40 cellular contexts compared by ENCODE assay signal in genomic region chr9:111433082-111433481, GRCh38.
"Had no signal": no experiment of that assay in that cellular context is flagged by ENCODE, and none has a peak within 500 bp of the region (broad histone marks: within the 10 kb centered on the region; RNA-seq: fewer than 3 reads in every experiment).

No MANE protein-coding gene starts in this region.

- H3K27me3 Mint-ChIP-seq: activated CD4-positive, alpha-beta memory T cell treated with anti-CD3 and anti-CD28 coated beads for 36 hours; activated CD4-positive, alpha-beta T cell treated with anti-CD3 and anti-CD28 coated beads for 36 hours; activated CD8-positive, alpha-beta T cell treated with anti-CD3 and anti-CD28 coated beads for 36 hours; activated naive CD8-positive, alpha-beta T cell treated with anti-CD3 and anti-CD28 coated beads for 36 hours; activated T-helper 17 cell treated with anti-CD3 and anti-CD28 coated beads, Interleukin-2, amount 50 U/mL, for 72 hours; central memory CD8-positive, alpha-beta T cell had no signal

- H3K9me3 ChIP-seq: adrenal gland, body of pancreas, breast epithelium had no signal

- H3K4me1 ChIP-seq: breast epithelium had no signal

- H3K4me3 ChIP-seq: adrenal gland, body of pancreas, breast epithelium had no signal

- H3K9me3 Mint-ChIP-seq: activated CD4-positive, alpha-beta memory T cell treated with anti-CD3 and anti-CD28 coated beads for 36 hours; activated CD8-positive, alpha-beta T cell treated with anti-CD3 and anti-CD28 coated beads for 36 hours; activated naive CD4-positive, alpha-beta T cell treated with anti-CD3 and anti-CD28 coated beads for 36 hours; activated naive CD4-positive, alpha-beta T cell treated with anti-CD3 and anti-CD28 coated beads, Interleukin-2, amount 50 U/mL, for 72 hours; activated naive CD8-positive, alpha-beta T cell treated with anti-CD3 and anti-CD28 coated beads for 36 hours; activated T-cell treated with anti-CD3 and anti-CD28 coated beads, Interleukin-2, amount 50 U/mL, for 4 hours; activated T-cell treated with anti-CD3 and anti-CD28 coated beads, Interleukin-2, amount 50 U/mL, for 72 hours; activated T-helper 1 cell treated with anti-CD3 and anti-CD28 coated beads, Interleukin-12 subunit alpha, Interleukin-12 subunit beta, Interleukin-2, Interleukin-4 antibody, amounts not matched to agents 30 ng/mL and 10 ng/mL and 1 ng/mL, durations not matched to agents 14 hours and 24 hours and 36 hours; activated T-helper 17 cell treated with anti-CD3 and anti-CD28 coated beads, Interleukin-2, amount 50 U/mL, for 72 hours; central memory CD8-positive, alpha-beta T cell; T-helper 1 cell treated with Interleukin-12 subunit alpha and Interleukin-12 subunit beta and Interleukin-4 antibody, amounts not matched to agents 30 μg/mL and 1 μg/mL, for 36 hours; T-helper 2 cell treated with Interferon-gamma antibody and Interleukin-4, amounts not matched to agents 5 μg/mL and 100 μg/mL, for 36 hours had no signal

- H3K27ac Mint-ChIP-seq: activated CD4-positive, alpha-beta memory T cell treated with anti-CD3 and anti-CD28 coated beads for 36 hours; activated CD4-positive, alpha-beta T cell treated with anti-CD3 and anti-CD28 coated beads for 36 hours; activated CD8-positive, alpha-beta T cell treated with anti-CD3 and anti-CD28 coated beads for 36 hours; activated naive CD4-positive, alpha-beta T cell treated with anti-CD3 and anti-CD28 coated beads for 36 hours; activated naive CD4-positive, alpha-beta T cell treated with anti-CD3 and anti-CD28 coated beads, Interleukin-2, amount 50 U/mL, for 72 hours; activated naive CD8-positive, alpha-beta T cell treated with anti-CD3 and anti-CD28 coated beads for 36 hours; activated T-cell treated with anti-CD3 and anti-CD28 coated beads, Interleukin-2, amount 50 U/mL, for 72 hours; activated T-helper 1 cell treated with anti-CD3 and anti-CD28 coated beads, Interleukin-12 subunit alpha, Interleukin-12 subunit beta, Interleukin-2, Interleukin-4 antibody, amounts not matched to agents 30 ng/mL and 10 ng/mL and 1 ng/mL, durations not matched to agents 14 hours and 24 hours and 36 hours; activated T-helper 17 cell treated with anti-CD3 and anti-CD28 coated beads, Interleukin-2, amount 50 U/mL, for 72 hours; T-helper 1 cell treated with Interleukin-12 subunit alpha and Interleukin-12 subunit beta and Interleukin-4 antibody, amounts not matched to agents 30 μg/mL and 1 μg/mL, for 36 hours; T-helper 2 cell treated with Interferon-gamma antibody and Interleukin-4, amounts not matched to agents 5 μg/mL and 100 μg/mL, for 36 hours had no signal

- DNase-seq: activated CD4-positive, alpha-beta memory T cell treated with anti-CD3 and anti-CD28 coated beads for 36 hours; activated CD4-positive, alpha-beta T cell treated with anti-CD3 and anti-CD28 coated beads for 1 hour; activated CD4-positive, alpha-beta T cell treated with anti-CD3 and anti-CD28 coated beads for 36 hours; activated CD4-positive, alpha-beta T cell treated with anti-CD3 and anti-CD28 coated beads for 48 hours; activated CD4-positive, alpha-beta T cell treated with anti-CD3 and anti-CD28 coated beads, Interleukin-2, amount 50 U/mL, for 1 hour; activated CD4-positive, alpha-beta T cell treated with anti-CD3 and anti-CD28 coated beads, Interleukin-2, amount 50 U/mL, for 4 hours; activated CD4-positive, CD25-positive, alpha-beta regulatory T cell; activated CD8-positive, alpha-beta memory T cell treated with anti-CD3 and anti-CD28 coated beads, Interleukin-2, amount 50 U/mL, for 4 hours; activated CD8-positive, alpha-beta T cell treated with anti-CD3 and anti-CD28 coated beads for 36 hours; activated effector memory CD4-positive, alpha-beta T cell treated with anti-CD3 and anti-CD28 coated beads, Interleukin-2, amount 50 U/mL, for 16 hours; activated gamma-delta T cell treated with Interleukin-2 at 50 U/mL for 16 hours; activated naive CD4-positive, alpha-beta T cell; activated naive CD4-positive, alpha-beta T cell treated with anti-CD3 and anti-CD28 coated beads for 36 hours; activated naive CD4-positive, alpha-beta T cell treated with anti-CD3 and anti-CD28 coated beads, Interleukin-2, amount 50 U/mL, for 16 hours; activated naive CD8-positive, alpha-beta T cell treated with anti-CD3 and anti-CD28 coated beads for 36 hours; activated T-cell treated with anti-CD3 and anti-CD28 coated beads for 4 hours; activated T-cell treated with anti-CD3 and anti-CD28 coated beads, Interleukin-2, amount 50 U/mL, for 1 hour; activated T-cell treated with anti-CD3 and anti-CD28 coated beads, Interleukin-2, amount 50 U/mL, for 4 hours; activated T-cell treated with anti-CD3 and anti-CD28 coated beads, Interleukin-2, amount 50 U/mL, for 72 hours; adrenal gland; amniotic stem cell; aorta; body of pancreas; brain microvascular endothelial cell; cerebellar nuclear complex; SW 1271; T-helper 1 cell; T-helper 2 cell; T-helper 9 cell had no signal

- H3K4me1 Mint-ChIP-seq: activated CD4-positive, alpha-beta T cell treated with anti-CD3 and anti-CD28 coated beads for 36 hours; activated naive CD8-positive, alpha-beta T cell treated with anti-CD3 and anti-CD28 coated beads for 36 hours; activated T-helper 17 cell treated with anti-CD3 and anti-CD28 coated beads, Interleukin-2, amount 50 U/mL, for 72 hours; central memory CD8-positive, alpha-beta T cell had no signal

- ATAC-seq: activated CD4-positive, alpha-beta T cell treated with anti-CD3 and anti-CD28 coated beads for 36 hours; activated CD4-positive, CD25-positive, alpha-beta regulatory T cell treated with anti-CD3 and anti-CD28 coated beads, Interleukin-2, amount 50 U/mL, for 24 hours; activated CD8-positive, alpha-beta T cell treated with anti-CD3 and anti-CD28 coated beads for 36 hours; activated naive CD4-positive, alpha-beta T cell treated with anti-CD3 and anti-CD28 coated beads, Interleukin-2, amount 50 U/mL, for 72 hours; activated T-cell treated with anti-CD3 and anti-CD28 coated beads, Interleukin-2, amount 50 U/mL, for 4 hours; activated T-cell treated with anti-CD3 and anti-CD28 coated beads, Interleukin-2, amount 50 U/mL, for 72 hours; activated T-helper 17 cell treated with anti-CD3 and anti-CD28 coated beads, Interleukin-2, amount 50 U/mL, for 72 hours; body of pancreas had no signal

- H3K4me3 Mint-ChIP-seq: activated CD4-positive, alpha-beta memory T cell treated with anti-CD3 and anti-CD28 coated beads for 36 hours; activated CD4-positive, alpha-beta T cell treated with anti-CD3 and anti-CD28 coated beads for 36 hours; activated CD8-positive, alpha-beta T cell treated with anti-CD3 and anti-CD28 coated beads for 36 hours; activated naive CD4-positive, alpha-beta T cell treated with anti-CD3 and anti-CD28 coated beads for 36 hours; activated naive CD8-positive, alpha-beta T cell treated with anti-CD3 and anti-CD28 coated beads for 36 hours; activated T-cell treated with anti-CD3 and anti-CD28 coated beads, Interleukin-2, amount 50 U/mL, for 4 hours; activated T-cell treated with anti-CD3 and anti-CD28 coated beads, Interleukin-2, amount 50 U/mL, for 72 hours; activated T-helper 1 cell treated with anti-CD3 and anti-CD28 coated beads, Interleukin-12 subunit alpha, Interleukin-12 subunit beta, Interleukin-2, Interleukin-4 antibody, amounts not matched to agents 30 ng/mL and 10 ng/mL and 1 ng/mL, durations not matched to agents 14 hours and 24 hours and 36 hours; activated T-helper 17 cell treated with anti-CD3 and anti-CD28 coated beads, Interleukin-2, amount 50 U/mL, for 72 hours; central memory CD8-positive, alpha-beta T cell; T-helper 1 cell treated with Interleukin-12 subunit alpha and Interleukin-12 subunit beta and Interleukin-4 antibody, amounts not matched to agents 30 μg/mL and 1 μg/mL, for 36 hours; T-helper 2 cell treated with Interferon-gamma antibody and Interleukin-4, amounts not matched to agents 5 μg/mL and 100 μg/mL, for 36 hours had no signal

- FAIRE-seq: astrocyte, TTC549 had no signal

- H3K27me3 ChIP-seq: adrenal gland, body of pancreas, brain microvascular endothelial cell, breast epithelium had no signal

- H3K27ac ChIP-seq: adrenal gland, body of pancreas, brain microvascular endothelial cell, breast epithelium, VCaP had no signal
